ENCODE assay signal across 1 cellular context in the genomic region with DNA sequence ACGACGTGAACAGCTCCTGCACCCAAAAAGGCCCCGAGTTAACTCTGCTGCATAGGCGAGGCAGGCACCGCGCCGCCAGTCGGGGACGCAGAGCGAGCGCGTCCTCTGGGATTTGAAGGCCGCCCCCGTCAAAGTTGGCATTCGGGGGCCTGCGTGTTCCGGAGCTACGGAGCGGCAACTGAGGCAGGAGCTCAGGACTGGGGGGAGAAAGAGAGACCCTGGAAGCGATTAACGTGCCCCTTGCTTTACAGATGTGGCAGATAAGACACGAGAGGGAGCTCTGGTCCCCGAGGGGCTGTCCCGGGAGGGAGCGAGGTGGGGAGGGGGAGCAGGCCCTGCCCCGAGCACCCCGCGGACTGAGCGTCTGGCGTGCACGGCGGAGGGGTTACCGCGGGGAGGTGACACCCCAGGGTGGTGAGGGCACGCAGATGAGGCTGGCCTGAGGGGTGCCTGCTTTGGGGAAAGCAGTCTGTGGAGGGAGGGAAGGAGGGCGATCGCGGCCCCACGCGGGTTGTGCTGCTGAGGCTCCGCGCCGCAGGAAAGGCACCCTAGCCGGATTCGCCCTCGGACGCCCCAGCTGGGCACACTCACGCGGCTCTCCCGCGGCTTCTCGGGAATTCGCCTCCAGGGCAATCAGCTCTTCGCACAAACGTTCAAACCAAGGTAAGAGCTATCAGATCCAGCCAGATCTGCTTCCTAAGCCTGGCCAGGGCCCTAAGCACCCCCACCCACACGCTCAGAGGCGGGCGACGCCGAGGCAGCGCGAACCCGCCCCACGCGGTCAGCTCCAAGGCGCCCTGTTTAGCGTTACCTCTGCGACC.
TF ChIP-seq lines count a peak whose summit lies in the region.

No MANE protein-coding gene starts in this region.

TF ChIP-seq in WTC11, 78 proteins besides CTCF, POLR2A, EP300 and RAD21 (continued from another document):
- TF ChIP-seq ZNF219 (CRISPR knock-in tag; IDR thresholded peaks at IDR 0.05; ENCODE audit: borderline replicate concordance) = 0 out of 2 replicates have a peak, but pooled peaks have one; percentile 35
- no peak for TF ChIP-seq ATF1 (CRISPR knock-in tag; IDR thresholded peaks at IDR 0.05)
- TF ChIP-seq, protein P1, sequence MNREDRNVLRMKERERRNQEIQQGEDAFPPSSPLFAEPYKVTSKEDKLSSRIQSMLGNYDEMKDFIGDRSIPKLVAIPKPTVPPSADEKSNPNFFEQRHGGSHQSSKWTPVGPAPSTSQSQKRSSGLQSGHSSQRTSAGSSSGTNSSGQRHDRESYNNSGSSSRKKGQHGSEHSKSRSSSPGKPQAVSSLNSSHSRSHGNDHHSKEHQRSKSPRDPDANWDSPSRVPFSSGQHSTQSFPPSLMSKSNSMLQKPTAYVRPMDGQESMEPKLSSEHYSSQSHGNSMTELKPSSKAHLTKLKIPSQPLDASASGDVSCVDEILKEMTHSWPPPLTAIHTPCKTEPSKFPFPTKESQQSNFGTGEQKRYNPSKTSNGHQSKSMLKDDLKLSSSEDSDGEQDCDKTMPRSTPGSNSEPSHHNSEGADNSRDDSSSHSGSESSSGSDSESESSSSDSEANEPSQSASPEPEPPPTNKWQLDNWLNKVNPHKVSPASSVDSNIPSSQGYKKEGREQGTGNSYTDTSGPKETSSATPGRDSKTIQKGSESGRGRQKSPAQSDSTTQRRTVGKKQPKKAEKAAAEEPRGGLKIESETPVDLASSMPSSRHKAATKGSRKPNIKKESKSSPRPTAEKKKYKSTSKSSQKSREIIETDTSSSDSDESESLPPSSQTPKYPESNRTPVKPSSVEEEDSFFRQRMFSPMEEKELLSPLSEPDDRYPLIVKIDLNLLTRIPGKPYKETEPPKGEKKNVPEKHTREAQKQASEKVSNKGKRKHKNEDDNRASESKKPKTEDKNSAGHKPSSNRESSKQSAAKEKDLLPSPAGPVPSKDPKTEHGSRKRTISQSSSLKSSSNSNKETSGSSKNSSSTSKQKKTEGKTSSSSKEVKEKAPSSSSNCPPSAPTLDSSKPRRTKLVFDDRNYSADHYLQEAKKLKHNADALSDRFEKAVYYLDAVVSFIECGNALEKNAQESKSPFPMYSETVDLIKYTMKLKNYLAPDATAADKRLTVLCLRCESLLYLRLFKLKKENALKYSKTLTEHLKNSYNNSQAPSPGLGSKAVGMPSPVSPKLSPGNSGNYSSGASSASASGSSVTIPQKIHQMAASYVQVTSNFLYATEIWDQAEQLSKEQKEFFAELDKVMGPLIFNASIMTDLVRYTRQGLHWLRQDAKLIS (CRISPR knock-in tag; IDR thresholded peaks at IDR 0.05; ENCODE audit: borderline replicate concordance) = no peak
